1 cellular context compared by ENCODE assay signal in the genomic region with DNA sequence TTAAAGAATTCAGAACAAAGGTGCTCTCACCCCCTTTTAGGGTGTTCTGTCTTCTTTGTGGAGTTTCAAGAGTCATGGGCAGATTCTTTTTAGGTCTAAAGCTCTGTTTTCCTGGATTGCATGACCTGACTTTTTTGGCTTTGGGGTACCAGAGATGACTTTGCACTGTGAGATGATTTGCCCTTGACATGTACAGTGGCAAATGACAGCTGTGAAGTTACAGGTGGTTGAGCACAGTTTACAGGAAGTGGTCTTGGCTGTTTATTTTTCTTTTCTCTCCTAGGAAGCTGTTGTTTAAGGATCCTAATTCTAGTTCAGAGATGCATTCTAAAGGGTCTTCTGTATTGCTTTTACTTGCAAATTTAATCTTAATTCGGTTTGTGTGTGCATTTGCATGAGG.
TF ChIP-seq lines count a peak whose summit lies in the region.

No MANE protein-coding gene starts in this region.

TF ChIP-seq in GM23338, 12 proteins besides CTCF, POLR2A, EP300 and RAD21:
- TF ChIP-seq, protein P1, sequence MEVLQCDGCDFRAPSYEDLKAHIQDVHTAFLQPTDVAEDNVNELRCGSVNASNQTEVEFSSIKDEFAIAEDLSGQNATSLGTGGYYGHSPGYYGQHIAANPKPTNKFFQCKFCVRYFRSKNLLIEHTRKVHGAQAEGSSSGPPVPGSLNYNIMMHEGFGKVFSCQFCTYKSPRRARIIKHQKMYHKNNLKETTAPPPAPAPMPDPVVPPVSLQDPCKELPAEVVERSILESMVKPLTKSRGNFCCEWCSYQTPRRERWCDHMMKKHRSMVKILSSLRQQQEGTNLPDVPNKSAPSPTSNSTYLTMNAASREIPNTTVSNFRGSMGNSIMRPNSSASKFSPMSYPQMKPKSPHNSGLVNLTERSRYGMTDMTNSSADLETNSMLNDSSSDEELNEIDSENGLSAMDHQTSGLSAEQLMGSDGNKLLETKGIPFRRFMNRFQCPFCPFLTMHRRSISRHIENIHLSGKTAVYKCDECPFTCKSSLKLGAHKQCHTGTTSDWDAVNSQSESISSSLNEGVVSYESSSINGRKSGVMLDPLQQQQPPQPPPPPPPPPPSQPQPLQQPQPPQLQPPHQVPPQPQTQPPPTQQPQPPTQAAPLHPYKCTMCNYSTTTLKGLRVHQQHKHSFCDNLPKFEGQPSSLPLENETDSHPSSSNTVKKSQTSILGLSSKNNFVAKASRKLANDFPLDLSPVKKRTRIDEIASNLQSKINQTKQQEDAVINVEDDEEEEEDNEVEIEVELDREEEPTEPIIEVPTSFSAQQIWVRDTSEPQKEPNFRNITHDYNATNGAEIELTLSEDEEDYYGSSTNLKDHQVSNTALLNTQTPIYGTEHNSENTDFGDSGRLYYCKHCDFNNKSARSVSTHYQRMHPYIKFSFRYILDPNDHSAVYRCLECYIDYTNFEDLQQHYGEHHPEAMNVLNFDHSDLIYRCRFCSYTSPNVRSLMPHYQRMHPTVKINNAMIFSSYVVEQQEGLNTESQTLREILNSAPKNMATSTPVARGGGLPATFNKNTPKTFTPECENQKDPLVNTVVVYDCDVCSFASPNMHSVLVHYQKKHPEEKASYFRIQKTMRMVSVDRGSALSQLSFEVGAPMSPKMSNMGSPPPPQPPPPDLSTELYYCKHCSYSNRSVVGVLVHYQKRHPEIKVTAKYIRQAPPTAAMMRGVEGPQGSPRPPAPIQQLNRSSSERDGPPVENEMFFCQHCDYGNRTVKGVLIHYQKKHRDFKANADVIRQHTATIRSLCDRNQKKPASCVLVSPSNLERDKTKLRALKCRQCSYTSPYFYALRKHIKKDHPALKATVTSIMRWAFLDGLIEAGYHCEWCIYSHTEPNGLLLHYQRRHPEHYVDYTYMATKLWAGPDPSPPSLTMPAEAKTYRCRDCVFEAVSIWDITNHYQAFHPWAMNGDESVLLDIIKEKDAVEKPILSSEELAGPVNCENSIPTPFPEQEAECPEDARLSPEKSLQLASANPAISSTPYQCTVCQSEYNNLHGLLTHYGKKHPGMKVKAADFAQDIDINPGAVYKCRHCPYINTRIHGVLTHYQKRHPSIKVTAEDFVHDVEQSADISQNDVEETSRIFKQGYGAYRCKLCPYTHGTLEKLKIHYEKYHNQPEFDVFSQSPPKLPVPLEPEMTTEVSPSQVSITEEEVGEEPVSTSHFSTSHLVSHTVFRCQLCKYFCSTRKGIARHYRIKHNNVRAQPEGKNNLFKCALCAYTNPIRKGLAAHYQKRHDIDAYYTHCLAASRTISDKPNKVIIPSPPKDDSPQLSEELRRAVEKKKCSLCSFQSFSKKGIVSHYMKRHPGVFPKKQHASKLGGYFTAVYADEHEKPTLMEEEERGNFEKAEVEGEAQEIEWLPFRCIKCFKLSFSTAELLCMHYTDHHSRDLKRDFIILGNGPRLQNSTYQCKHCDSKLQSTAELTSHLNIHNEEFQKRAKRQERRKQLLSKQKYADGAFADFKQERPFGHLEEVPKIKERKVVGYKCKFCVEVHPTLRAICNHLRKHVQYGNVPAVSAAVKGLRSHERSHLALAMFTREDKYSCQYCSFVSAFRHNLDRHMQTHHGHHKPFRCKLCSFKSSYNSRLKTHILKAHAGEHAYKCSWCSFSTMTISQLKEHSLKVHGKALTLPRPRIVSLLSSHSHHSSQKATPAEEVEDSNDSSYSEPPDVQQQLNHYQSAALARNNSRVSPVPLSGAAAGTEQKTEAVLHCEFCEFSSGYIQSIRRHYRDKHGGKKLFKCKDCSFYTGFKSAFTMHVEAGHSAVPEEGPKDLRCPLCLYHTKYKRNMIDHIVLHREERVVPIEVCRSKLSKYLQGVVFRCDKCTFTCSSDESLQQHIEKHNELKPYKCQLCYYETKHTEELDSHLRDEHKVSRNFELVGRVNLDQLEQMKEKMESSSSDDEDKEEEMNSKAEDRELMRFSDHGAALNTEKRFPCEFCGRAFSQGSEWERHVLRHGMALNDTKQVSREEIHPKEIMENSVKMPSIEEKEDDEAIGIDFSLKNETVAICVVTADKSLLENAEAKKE (CRISPR knock-in tag; IDR thresholded peaks at IDR 0.05), result no peak
- no peak for TF ChIP-seq ZNF114 (CRISPR knock-in tag; IDR thresholded peaks at IDR 0.05)
- no peak for TF ChIP-seq STAT1 (IDR thresholded peaks at IDR 0.05; ENCODE audit: unreplicated experiment)
- no peak for TF ChIP-seq EZH2phosphoT487 (IDR thresholded peaks at IDR 0.05; ENCODE audit: unreplicated experiment)
- no peak for TF ChIP-seq EZH2 (IDR thresholded peaks at IDR 0.05; ENCODE audit: low read depth, unreplicated experiment)
- no peak for TF ChIP-seq ZNF331 (CRISPR knock-in tag; IDR thresholded peaks at IDR 0.05; ENCODE audit: low read depth)
- no peak for TF ChIP-seq NANOG (IDR thresholded peaks at IDR 0.05; ENCODE audit: borderline replicate concordance)
- TF ChIP-seq JUNB (IDR thresholded peaks at IDR 0.05; ENCODE audit: unreplicated experiment), result no peak
- TF ChIP-seq, protein P2, sequence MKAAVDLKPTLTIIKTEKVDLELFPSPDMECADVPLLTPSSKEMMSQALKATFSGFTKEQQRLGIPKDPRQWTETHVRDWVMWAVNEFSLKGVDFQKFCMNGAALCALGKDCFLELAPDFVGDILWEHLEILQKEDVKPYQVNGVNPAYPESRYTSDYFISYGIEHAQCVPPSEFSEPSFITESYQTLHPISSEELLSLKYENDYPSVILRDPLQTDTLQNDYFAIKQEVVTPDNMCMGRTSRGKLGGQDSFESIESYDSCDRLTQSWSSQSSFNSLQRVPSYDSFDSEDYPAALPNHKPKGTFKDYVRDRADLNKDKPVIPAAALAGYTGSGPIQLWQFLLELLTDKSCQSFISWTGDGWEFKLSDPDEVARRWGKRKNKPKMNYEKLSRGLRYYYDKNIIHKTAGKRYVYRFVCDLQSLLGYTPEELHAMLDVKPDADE (IDR thresholded peaks at IDR 0.05), result no peak
- TF ChIP-seq CREB1 (CRISPR knock-in tag; IDR thresholded peaks at IDR 0.05; ENCODE audit: low read depth), result no peak
- no peak for TF ChIP-seq POLR2AphosphoS5 (IDR thresholded peaks at IDR 0.05; ENCODE audit: low read depth)
- TF ChIP-seq REST (IDR thresholded peaks at IDR 0.05; ENCODE audit: unreplicated experiment), result no peak
TF ChIP-seq in GM23338: peak in this region for 0.
